ENCODE assay signal across 16 cellular contexts in genomic region chr3:31858439-31858838, GRCh38.
DNase-seq lines count a peak whose midpoint lies in the region; TF ChIP-seq lines count a peak whose summit lies in the region.
"Had no signal": no experiment of that assay in that cellular context is flagged by ENCODE, and none has a peak within 500 bp of the region (broad histone marks: within the 10 kb centered on the region; RNA-seq: fewer than 3 reads in every experiment).

No MANE protein-coding gene starts in this region.

- POLR2A ChIA-PET in MCF 10A (lab: Yijun Ruan, JAX), result no interaction called here

- TF ChIP-seq CTCF in MCF 10A (IDR thresholded peaks at IDR 0.05; ENCODE audit: unreplicated experiment) (no peak), mammary epithelial cell (conservative IDR thresholded peaks at IDR 0.05 in 1 of 2, IDR thresholded peaks at IDR 0.05 in 1 of 2; ENCODE audit: extremely low read depth in 1 of 2, insufficient read depth in 1 of 2, low read depth in 1 of 2, low read length in 2 of 2) (peak in 1 of 2 donors; percentile 25), NB4 (IDR thresholded peaks at IDR 0.05; ENCODE audit: low read depth, low read length) (no peak), brain microvascular endothelial cell (IDR thresholded peaks at IDR 0.05; ENCODE audit: low read depth, low read length, missing control alignments) (peak; percentile 9)

- H3K4me2 ChIP-seq in mammary epithelial cell (ENCODE audit: insufficient read depth, low read depth, low read length), result no peak overlapping the region

- H3K27me3 Mint-ChIP-seq in MCF 10A (ENCODE audit: insufficient read depth, unreplicated experiment), result no peaks in the 10 kb centered on the region
- no peaks in the 10 kb centered on the region for H3K27me3 Mint-ChIP-seq in activated T-cell treated with anti-CD3 and anti-CD28 coated beads, Interleukin-2, amount 50 U/mL, for 24 hours
- H3K27me3 Mint-ChIP-seq in activated T-helper 1 cell treated with anti-CD3 and anti-CD28 coated beads, Interleukin-12 subunit alpha, Interleukin-12 subunit beta, Interleukin-2, Interleukin-4 antibody, amounts not matched to agents 30 ng/mL and 10 ng/mL and 1 ng/mL, durations not matched to agents 14 hours and 24 hours and 36 hours (ENCODE audit: insufficient read depth), result peaks cover 2% of the 10 kb centered on the region
- H3K27me3 Mint-ChIP-seq: brain had no signal

- no peak overlapping the region for H2AFZ ChIP-seq in mammary epithelial cell (ENCODE audit: low read depth, low read length)

- no peak for TF ChIP-seq POLR2A in NB4 (IDR thresholded peaks at IDR 0.05; ENCODE audit: extremely low read depth, insufficient read length)

- peaks cover 19% of the 10 kb centered on the region for H3K4me1 Mint-ChIP-seq in MCF 10A (ENCODE audit: insufficient read depth, unreplicated experiment)
- no peaks in the 10 kb centered on the region for H3K4me1 Mint-ChIP-seq in activated T-cell treated with anti-CD3 and anti-CD28 coated beads, Interleukin-2, amount 50 U/mL, for 24 hours (ENCODE audit: low read depth)
- no peaks in the 10 kb centered on the region for H3K4me1 Mint-ChIP-seq in activated T-helper 1 cell treated with anti-CD3 and anti-CD28 coated beads, Interleukin-12 subunit alpha, Interleukin-12 subunit beta, Interleukin-2, Interleukin-4 antibody, amounts not matched to agents 30 ng/mL and 10 ng/mL and 1 ng/mL, durations not matched to agents 14 hours and 24 hours and 36 hours (ENCODE audit: low read depth)

- peak; percentile 45 for DNase-seq in MCF 10A (ENCODE audit: unreplicated experiment)
- DNase-seq in mammary epithelial cell, result no peak
- DNase-seq in NB4 (ENCODE audit: low read depth), result peak; percentile 5
- DNase-seq in brain microvascular endothelial cell, result no peak
- no peak for DNase-seq in GDM1 (lab: John Stamatoyannopoulos, UW)
- DNase-seq in epidermal melanocyte (ENCODE audit: insufficient read length, low spot score), result no peak
- no peak for DNase-seq in activated T-cell treated with anti-CD3 and anti-CD28 coated beads, Interleukin-2, amount 50 U/mL, for 24 hours
- no peak for DNase-seq in activated T-helper 1 cell treated with anti-CD3 and anti-CD28 coated beads, Interleukin-12 subunit alpha, Interleukin-12 subunit beta, Interleukin-2, Interleukin-4 antibody, amounts not matched to agents 30 ng/mL and 10 ng/mL and 1 ng/mL, durations not matched to agents 14 hours and 24 hours and 36 hours (ENCODE audit: low spot score)
- DNase-seq: activated CD4-positive, alpha-beta T cell treated with anti-CD3 and anti-CD28 coated beads, Interleukin-2, amount 50 U/mL, for 4 hours; effector CD8-positive, alpha-beta T cell; gastrocnemius medialis; MG63; upper lobe of left lung had no signal

- no peak overlapping the region for H3K4me3 Mint-ChIP-seq in MCF 10A (ENCODE audit: unreplicated experiment)
- H3K4me3 Mint-ChIP-seq in activated T-cell treated with anti-CD3 and anti-CD28 coated beads, Interleukin-2, amount 50 U/mL, for 24 hours, result no peak overlapping the region
- no peak overlapping the region for H3K4me3 Mint-ChIP-seq in activated T-helper 1 cell treated with anti-CD3 and anti-CD28 coated beads, Interleukin-12 subunit alpha, Interleukin-12 subunit beta, Interleukin-2, Interleukin-4 antibody, amounts not matched to agents 30 ng/mL and 10 ng/mL and 1 ng/mL, durations not matched to agents 14 hours and 24 hours and 36 hours
- H3K4me3 Mint-ChIP-seq: brain had no signal

- peaks cover 33% of the 10 kb centered on the region for H3K36me3 Mint-ChIP-seq in MCF 10A (ENCODE audit: insufficient read depth, unreplicated experiment)
- H3K36me3 Mint-ChIP-seq in activated T-cell treated with anti-CD3 and anti-CD28 coated beads, Interleukin-2, amount 50 U/mL, for 24 hours (ENCODE audit: low read depth), result no peaks in the 10 kb centered on the region
- H3K36me3 Mint-ChIP-seq in activated T-helper 1 cell treated with anti-CD3 and anti-CD28 coated beads, Interleukin-12 subunit alpha, Interleukin-12 subunit beta, Interleukin-2, Interleukin-4 antibody, amounts not matched to agents 30 ng/mL and 10 ng/mL and 1 ng/mL, durations not matched to agents 14 hours and 24 hours and 36 hours (ENCODE audit: low read depth), result no peaks in the 10 kb centered on the region
- H3K36me3 Mint-ChIP-seq: brain had no signal

- intact Hi-C loops in MCF 10A (cut with micrococcal nuclease), result loop anchor here (1.0 kb wide), 1 partner anchor 286 kb away; no protein-coding TSS in a partner anchor
- intact Hi-C loops in mammary epithelial cell (cut with micrococcal nuclease), result loop anchor here (1.0 kb wide), 1 partner anchor 286 kb away; no protein-coding TSS in a partner anchor
- intact Hi-C loops in activated T-helper 1 cell treated with anti-CD3 and anti-CD28 coated beads, Interleukin-12 subunit alpha, Interleukin-12 subunit beta, Interleukin-2, Interleukin-4 antibody, amounts not matched to agents 30 ng/mL and 10 ng/mL and 1 ng/mL, durations not matched to agents 14 hours and 24 hours and 36 hours (cut with micrococcal nuclease), result loop anchor here (1.0 kb wide), 1 partner anchor 286 kb away; no protein-coding TSS in a partner anchor

- in situ Hi-C loops in mammary epithelial cell (cut with MboI; ENCODE audit: low sequenced_read_pairs in 2 of 2) (loop anchor here in 1 of 2 donors (25.0 kb wide), 1 partner anchor 279 kb away; no protein-coding TSS in a partner anchor), brain microvascular endothelial cell (cut with HindIII; ENCODE audit: low pct_ligation_motif_present, low sequenced_read_pairs) (no loop called here)

- H3K4me3 ChIP-seq in mammary epithelial cell (replicated peaks in 1 of 3; ENCODE audit: insufficient read depth in 1 of 3, low read depth in 2 of 3, low read length in 3 of 3), result no peak overlapping the region
- H3K4me3 ChIP-seq in NB4 (ENCODE audit: low read depth, low read length), result no peak overlapping the region
- no peak overlapping the region for H3K4me3 ChIP-seq in brain microvascular endothelial cell (ENCODE audit: low read depth, low read length)
- H3K4me3 ChIP-seq: gastrocnemius medialis, MG63, prostate gland, upper lobe of left lung had no signal

- no peaks in the 10 kb centered on the region for H3K36me3 ChIP-seq in mammary epithelial cell (ENCODE audit: insufficient read depth, low read length)
- no peaks in the 10 kb centered on the region for H3K36me3 ChIP-seq in brain microvascular endothelial cell (replicated peaks)
- H3K36me3 ChIP-seq: gastrocnemius medialis, MG63, prostate gland, upper lobe of left lung had no signal

- BruUV-seq in MCF 10A (replicated peaks; lab: Mats Ljungman, UMichigan) (no TSS peak), mammary epithelial cell (replicated peaks; lab: Mats Ljungman, UMichigan) (no TSS peak)

- H3K9me3 ChIP-seq in mammary epithelial cell (replicated peaks; ENCODE audit: insufficient read depth, low read length), result no peaks in the 10 kb centered on the region
- H3K9me3 ChIP-seq: gastrocnemius medialis, MG63, prostate gland, upper lobe of left lung had no signal

- CTCF ChIA-PET in MCF 10A (lab: Yijun Ruan, JAX) (interaction anchor here (0.7 to 1.8 kb wide), 2 partner anchors 61 to 123 kb away, joined by 3 to 5 read pairs; partner anchors contain the start of genes OSBPL10 and ZNF860), mammary epithelial cell (lab: Charles Lee; ENCODE audit: low non-redundant PET) (no interaction called here)

- H3K27ac Mint-ChIP-seq in MCF 10A (ENCODE audit: low read depth, unreplicated experiment), result no peak overlapping the region
- H3K27ac Mint-ChIP-seq in activated T-cell treated with anti-CD3 and anti-CD28 coated beads, Interleukin-2, amount 50 U/mL, for 24 hours, result no peak overlapping the region
- H3K27ac Mint-ChIP-seq in activated T-helper 1 cell treated with anti-CD3 and anti-CD28 coated beads, Interleukin-12 subunit alpha, Interleukin-12 subunit beta, Interleukin-2, Interleukin-4 antibody, amounts not matched to agents 30 ng/mL and 10 ng/mL and 1 ng/mL, durations not matched to agents 14 hours and 24 hours and 36 hours, result no peak overlapping the region

- peaks cover 3% of the 10 kb centered on the region for H3K4me1 ChIP-seq in mammary epithelial cell (ENCODE audit: insufficient read depth, low read length)
- H3K4me1 ChIP-seq: gastrocnemius medialis, prostate gland, upper lobe of left lung had no signal

- H4K20me1 ChIP-seq in mammary epithelial cell (ENCODE audit: insufficient read depth, low read length), result no peaks in the 10 kb centered on the region

- peaks cover 7% of the 10 kb centered on the region for H3K9me3 Mint-ChIP-seq in MCF 10A (ENCODE audit: unreplicated experiment)
- no peaks in the 10 kb centered on the region for H3K9me3 Mint-ChIP-seq in activated T-cell treated with anti-CD3 and anti-CD28 coated beads, Interleukin-2, amount 50 U/mL, for 24 hours
- H3K9me3 Mint-ChIP-seq in activated T-helper 1 cell treated with anti-CD3 and anti-CD28 coated beads, Interleukin-12 subunit alpha, Interleukin-12 subunit beta, Interleukin-2, Interleukin-4 antibody, amounts not matched to agents 30 ng/mL and 10 ng/mL and 1 ng/mL, durations not matched to agents 14 hours and 24 hours and 36 hours, result no peaks in the 10 kb centered on the region

- H3K9ac ChIP-seq in mammary epithelial cell (ENCODE audit: insufficient read depth, low read length), result no peak overlapping the region

- dilution Hi-C loops in mammary epithelial cell (cut with HindIII; ENCODE audit: low sequenced_read_pairs), result no loop called here

- H3K27me3 ChIP-seq in mammary epithelial cell (ENCODE audit: insufficient read depth, low read length) (no peaks in the 10 kb centered on the region), brain microvascular endothelial cell (replicated peaks) (no peaks in the 10 kb centered on the region)
- H3K27me3 ChIP-seq: gastrocnemius medialis, MG63, upper lobe of left lung had no signal

- H3K79me2 ChIP-seq in mammary epithelial cell (ENCODE audit: insufficient read depth, low read length), result peaks cover 76% of the 10 kb centered on the region

- WGBS in mammary epithelial cell (ENCODE audit: low coverage, missing lambda C conversion rate), result 66% methylated on average over 3 of the region's 3 CpGs

- H3K27ac ChIP-seq in mammary epithelial cell (ENCODE audit: insufficient read depth, low read depth, low read length) (no peak overlapping the region), brain microvascular endothelial cell (no peak overlapping the region)
- H3K27ac ChIP-seq: gastrocnemius medialis, HL-60, prostate gland, upper lobe of left lung had no signal

Comparison
In these comparisons a context has a peak if more than half of its experiments do, and no peak if none do; other contexts are left out.
1. DNase-seq: peak in MCF 10A (single experiment) and NB4 (single experiment); none in mammary epithelial cell (single experiment), brain microvascular endothelial cell (single experiment), GDM1 (single experiment), epidermal melanocyte (single experiment), activated T-cell treated with anti-CD3 and anti-CD28 coated beads, Interleukin-2, amount 50 U/mL, for 24 hours (single experiment) and activated T-helper 1 cell treated with anti-CD3 and anti-CD28 coated beads, Interleukin-12 subunit alpha, Interleukin-12 subunit beta, Interleukin-2, Interleukin-4 antibody, amounts not matched to agents 30 ng/mL and 10 ng/mL and 1 ng/mL, durations not matched to agents 14 hours and 24 hours and 36 hours (single experiment).